ENCODE assay signal across 13 cellular contexts in genomic region chr2:105674859-105675541, GRCh38.
A peak's percentile ranks its signal among the peaks of the same experiment; 100 is the strongest.
DNase-seq lines count a peak whose midpoint lies in the region; ATAC-seq and TF ChIP-seq lines count a peak whose summit lies in the region.
"Had no signal": no experiment of that assay in that cellular context is flagged by ENCODE, and none has a peak within 500 bp of the region (broad histone marks: within the 10 kb centered on the region; RNA-seq: fewer than 3 reads in every experiment).

No MANE protein-coding gene starts in this region.

- peak overlapping the region in 1 of 2 experiments; percentile 56 for H3K14ac ChIP-seq in mesenchymal stem cell (ENCODE audit: low read length in 2 of 2)

- peak overlapping the region in 1 of 2 experiments; percentile 1 for H3K4me3 ChIP-seq in mesenchymal stem cell (ENCODE audit: insufficient read depth in 1 of 2, low read depth in 1 of 2, low read length in 2 of 2)

- H3K27me3 Mint-ChIP-seq in activated CD4-positive, alpha-beta memory T cell treated with anti-CD3 and anti-CD28 coated beads, Interleukin-2, amount 10 ng/mL, durations not matched to agents 7 days and 5 days, result no peaks in the 10 kb centered on the region
- H3K27me3 Mint-ChIP-seq in effector memory CD8-positive, alpha-beta T cell, result peaks cover 39 to 41% of the 10 kb centered on the region in 2 donors
- H3K27me3 Mint-ChIP-seq in nephron progenitor cell (ENCODE audit: low read depth, poor library complexity), result peaks cover 10% of the 10 kb centered on the region

- no peak overlapping the region for H3K4me3 Mint-ChIP-seq in activated CD4-positive, alpha-beta memory T cell treated with anti-CD3 and anti-CD28 coated beads, Interleukin-2, amount 10 ng/mL, durations not matched to agents 7 days and 5 days
- H3K4me3 Mint-ChIP-seq in effector memory CD8-positive, alpha-beta T cell, result no peak overlapping the region
- no peak overlapping the region for H3K4me3 Mint-ChIP-seq in nephron progenitor cell
- H3K4me3 Mint-ChIP-seq: activated B cell treated with CpG ODN at 0.5 μM for 24 hours, memory B cell had no signal

- peak overlapping the region; percentile 43 for H4K91ac ChIP-seq in mesenchymal stem cell (ENCODE audit: low read length)

- no peaks in the 10 kb centered on the region for H3K4me1 ChIP-seq in mesenchymal stem cell (ENCODE audit: control insufficient read depth, insufficient read depth, low read depth, low read length)

- no peak overlapping the region for H3K4me2 ChIP-seq in mesenchymal stem cell (ENCODE audit: low read length, poor library complexity, severe bottlenecking)

- H3K4ac ChIP-seq in mesenchymal stem cell (ENCODE audit: low read depth in 1 of 2, low read length in 2 of 2), result peak overlapping the region in 1 of 2 experiments; percentile 26

- peaks cover 16 to 27% of the 10 kb centered on the region in 2 experiments for H3K27me3 ChIP-seq in mesenchymal stem cell (ENCODE audit: control insufficient read depth in 1 of 2, insufficient read depth in 1 of 2, low read length in 2 of 2)

- H2BK12ac ChIP-seq in mesenchymal stem cell (ENCODE audit: low read length in 2 of 2), result no peak overlapping the region

- H3K27ac Mint-ChIP-seq in activated CD4-positive, alpha-beta memory T cell treated with anti-CD3 and anti-CD28 coated beads, Interleukin-2, amount 10 ng/mL, durations not matched to agents 7 days and 5 days, result no peak overlapping the region
- H3K27ac Mint-ChIP-seq in effector memory CD8-positive, alpha-beta T cell, result no peak overlapping the region
- no peak overlapping the region for H3K27ac Mint-ChIP-seq in nephron progenitor cell
- H3K27ac Mint-ChIP-seq: activated B cell treated with CpG ODN at 0.5 μM for 24 hours, memory B cell had no signal

- CTCF ChIA-PET in activated CD4-positive, alpha-beta memory T cell treated with anti-CD3 and anti-CD28 coated beads, Interleukin-2, amount 10 ng/mL, durations not matched to agents 7 days and 5 days (lab: Charles Lee), result interaction anchor here (0.5 kb wide), 1 partner anchor 13 kb away, joined by 3 read pairs; no protein-coding TSS in a partner anchor

- no peaks in the 10 kb centered on the region for H3K79me1 ChIP-seq in mesenchymal stem cell (replicated peaks; ENCODE audit: low read length, poor library complexity, severe bottlenecking)

- no peaks in the 10 kb centered on the region for H3K9me3 Mint-ChIP-seq in activated CD4-positive, alpha-beta memory T cell treated with anti-CD3 and anti-CD28 coated beads, Interleukin-2, amount 10 ng/mL, durations not matched to agents 7 days and 5 days
- no peaks in the 10 kb centered on the region for H3K9me3 Mint-ChIP-seq in effector memory CD8-positive, alpha-beta T cell
- H3K9me3 Mint-ChIP-seq in nephron progenitor cell, result no peaks in the 10 kb centered on the region
- H3K9me3 Mint-ChIP-seq: activated B cell treated with CpG ODN at 0.5 μM for 24 hours, memory B cell had no signal

- no peak overlapping the region for H3K27ac ChIP-seq in mesenchymal stem cell (ENCODE audit: low read length, poor library complexity, severe bottlenecking)
- H3K27ac ChIP-seq: 22Rv1 had no signal

- no peak for TF ChIP-seq CTCF in nephron progenitor cell (IDR thresholded peaks at IDR 0.05)

- no peaks in the 10 kb centered on the region for H3K36me3 ChIP-seq in mesenchymal stem cell (ENCODE audit: control insufficient read depth in 1 of 2, insufficient read depth in 2 of 2, low read depth in 1 of 2, low read length in 2 of 2)

- H3K4me1 Mint-ChIP-seq in activated CD4-positive, alpha-beta memory T cell treated with anti-CD3 and anti-CD28 coated beads, Interleukin-2, amount 10 ng/mL, durations not matched to agents 7 days and 5 days, result peaks cover 24% of the 10 kb centered on the region
- H3K4me1 Mint-ChIP-seq in effector memory CD8-positive, alpha-beta T cell (ENCODE audit: low read depth in 2 of 2), result peaks cover 5 to 11% of the 10 kb centered on the region in 2 donors
- peaks cover 13% of the 10 kb centered on the region for H3K4me1 Mint-ChIP-seq in nephron progenitor cell
- H3K4me1 Mint-ChIP-seq: activated B cell treated with CpG ODN at 0.5 μM for 24 hours, memory B cell had no signal

- 74% methylated on average over 9 of the region's 10 CpGs for WGBS in mesenchymal stem cell

- H3K9ac ChIP-seq in mesenchymal stem cell (ENCODE audit: low read length), result no peak overlapping the region

- peak; percentile 87 for ATAC-seq in activated CD4-positive, CD25-positive, alpha-beta regulatory T cell treated with anti-CD3 and anti-CD28 coated beads, Interleukin-2, amount 50 U/mL, for 24 hours
- ATAC-seq in effector memory CD8-positive, alpha-beta T cell (replicated peaks), result no peak

- no peaks in the 10 kb centered on the region for H3K9me3 ChIP-seq in mesenchymal stem cell (ENCODE audit: control insufficient read depth, low read length)

- H4K8ac ChIP-seq in mesenchymal stem cell (ENCODE audit: low read length), result no peak overlapping the region

- H2BK120ac ChIP-seq in mesenchymal stem cell (ENCODE audit: low read depth, low read length), result no peak overlapping the region

- H2AK5ac ChIP-seq in mesenchymal stem cell (ENCODE audit: low read length, severe bottlenecking), result no peak overlapping the region

- H2BK5ac ChIP-seq in mesenchymal stem cell (ENCODE audit: low read depth, low read length, poor library complexity, severe bottlenecking), result no peak overlapping the region

- H2BK15ac ChIP-seq in mesenchymal stem cell (ENCODE audit: low read depth, poor library complexity, severe bottlenecking), result no peak overlapping the region

- peak overlapping the region in 1 of 2 experiments; percentile 69 for H3K18ac ChIP-seq in mesenchymal stem cell (ENCODE audit: low read depth in 1 of 2, low read length in 2 of 2)

- H3K23ac ChIP-seq in mesenchymal stem cell (ENCODE audit: low read length in 2 of 2), result no peak overlapping the region

- no peaks in the 10 kb centered on the region for H3K36me3 Mint-ChIP-seq in activated CD4-positive, alpha-beta memory T cell treated with anti-CD3 and anti-CD28 coated beads, Interleukin-2, amount 10 ng/mL, durations not matched to agents 7 days and 5 days (ENCODE audit: low read depth)
- H3K36me3 Mint-ChIP-seq in effector memory CD8-positive, alpha-beta T cell (ENCODE audit: insufficient read depth), result no peaks in the 10 kb centered on the region
- no peaks in the 10 kb centered on the region for H3K36me3 Mint-ChIP-seq in nephron progenitor cell (ENCODE audit: low read depth)
- H3K36me3 Mint-ChIP-seq: memory B cell had no signal

- no peak for DNase-seq in activated CD4-positive, CD25-positive, alpha-beta regulatory T cell (lab: John Stamatoyannopoulos, UW)
- DNase-seq in activated CD4-positive, alpha-beta memory T cell treated with anti-CD3 and anti-CD28 coated beads, Interleukin-2, amount 10 ng/mL, durations not matched to agents 7 days and 5 days, result peak; percentile 24
- DNase-seq in mesenchymal stem cell (no peak), SIG-M5 (lab: John Stamatoyannopoulos, UW) (no peak), nephron progenitor cell (no peak)
- DNase-seq in stimulated activated CD4-positive, alpha-beta T cell treated with anti-CD3 and anti-CD28 coated beads, Interleukin-4, amount 100 ng/mL, for 4 hours, result peak; percentile 30 to 34
- DNase-seq in effector memory CD8-positive, alpha-beta T cell, result no peak
- DNase-seq: activated B cell treated with CpG ODN at 0.5 μM for 24 hours, NCI-H146, NCI-H510A treated with DMSO at 0.1 percent for 48 hours had no signal

- POLR2A ChIA-PET in activated CD4-positive, alpha-beta memory T cell treated with anti-CD3 and anti-CD28 coated beads, Interleukin-2, amount 10 ng/mL, durations not matched to agents 7 days and 5 days (lab: Charles Lee), result no interaction called here

- no peak overlapping the region for H2AFZ ChIP-seq in mesenchymal stem cell (ENCODE audit: low read depth, low read length)

Comparison
In these comparisons a context has a peak if more than half of its experiments do, and no peak if none do; other contexts are left out.
1. DNase-seq: peak in activated CD4-positive, alpha-beta memory T cell treated with anti-CD3 and anti-CD28 coated beads, Interleukin-2, amount 10 ng/mL, durations not matched to agents 7 days and 5 days (single experiment) and stimulated activated CD4-positive, alpha-beta T cell treated with anti-CD3 and anti-CD28 coated beads, Interleukin-4, amount 100 ng/mL, for 4 hours (2 of 2); none in activated CD4-positive, CD25-positive, alpha-beta regulatory T cell (0 of 4), mesenchymal stem cell (single experiment), SIG-M5 (single experiment), effector memory CD8-positive, alpha-beta T cell (0 of 3) and nephron progenitor cell (single experiment).